In genomic region chr22:29553391-29554224, GRCh38 we compare ENCODE assay signal across 1 cellular context.
A peak's percentile ranks its signal among the peaks of the same experiment; 100 is the strongest.
TF ChIP-seq lines count a peak whose summit lies in the region.

THOC5 (minus strand) TSS chr22:29553757; CDS start chr22:29549147, 4,610 bp downstream.

TF ChIP-seq in HepG2, 621 proteins besides CTCF, POLR2A, EP300 and RAD21 (continued from another document and continues in another):
- TF ChIP-seq ETS1 (CRISPR knock-in tag; IDR thresholded peaks at IDR 0.05) (no peak), ARNT2 (CRISPR knock-in tag; IDR thresholded peaks at IDR 0.05; ENCODE audit: low read depth) (peak; percentile 34; the same call in 1 of the 2 replicates), ZNF260 (CRISPR knock-in tag; IDR thresholded peaks at IDR 0.05; ENCODE audit: borderline replicate concordance, low read depth) (no peak), SMAD1 (CRISPR knock-in tag; IDR thresholded peaks at IDR 0.05; ENCODE audit: borderline replicate concordance, low read depth) (peak; percentile 82; the same call in 1 of the 2 replicates), KAT8 (CRISPR knock-in tag; IDR thresholded peaks at IDR 0.05) (peak; percentile 98), ZBTB3 (CRISPR knock-in tag; IDR thresholded peaks at IDR 0.05; ENCODE audit: borderline replicate concordance, low read depth) (peak; percentile 84; the same call in 1 of the 2 replicates), ZNF446 (CRISPR knock-in tag; IDR thresholded peaks at IDR 0.05) (no peak), TRIM24 (CRISPR knock-in tag; IDR thresholded peaks at IDR 0.05) (no peak), ZBTB37 (CRISPR knock-in tag; IDR thresholded peaks at IDR 0.05) (no peak), ZNF777 (CRISPR knock-in tag; IDR thresholded peaks at IDR 0.05) (no peak; the same call in 1 of the 2 replicates), ZNF460 (CRISPR knock-in tag; IDR thresholded peaks at IDR 0.05; ENCODE audit: borderline replicate concordance) (no peak; the same call in 1 of the 2 replicates), TFAP4 (IDR thresholded peaks at IDR 0.05; ENCODE audit: borderline replicate concordance, low read depth) (peak; percentile 13; the same call in 1 of the 2 replicates), UBTF (CRISPR knock-in tag; IDR thresholded peaks at IDR 0.05) (peak; percentile 77), ZNF12 (CRISPR knock-in tag; IDR thresholded peaks at IDR 0.05) (peak; percentile 32; the same call in 1 of the 2 replicates), ZNF276 (CRISPR knock-in tag; IDR thresholded peaks at IDR 0.05; ENCODE audit: low read depth) (0 out of 2 replicates have a peak, but pooled peaks have one; percentile 14), ZNF652 (CRISPR knock-in tag; IDR thresholded peaks at IDR 0.05; ENCODE audit: borderline replicate concordance, low read depth) (no peak), ZBTB49 (CRISPR knock-in tag; IDR thresholded peaks at IDR 0.05; ENCODE audit: borderline replicate concordance) (no peak), RFX1 (IDR thresholded peaks at IDR 0.05) (no peak), ZNF670 (CRISPR knock-in tag; IDR thresholded peaks at IDR 0.05; ENCODE audit: borderline replicate concordance) (peak; percentile 90; the same call in 1 of the 2 replicates), RORA (CRISPR knock-in tag; IDR thresholded peaks at IDR 0.05) (no peak), JDP2 (CRISPR knock-in tag; IDR thresholded peaks at IDR 0.05; ENCODE audit: borderline replicate concordance) (no peak), SOX13 (IDR thresholded peaks at IDR 0.05) (peak; percentile 10; the same call in 1 of the 2 replicates), SOX13 (CRISPR knock-in tag; conservative IDR thresholded peaks at IDR 0.05 in 1 of 2, IDR thresholded peaks at IDR 0.05 in 1 of 2) (peak in 1 of 2 experiments; percentile 58; a peak in 2 of 4 replicates), FOXK2 (IDR thresholded peaks at IDR 0.05) (peak; percentile 90), SALL1 (CRISPR knock-in tag; IDR thresholded peaks at IDR 0.05) (peak; percentile 92), PRDM15 (CRISPR knock-in tag; IDR thresholded peaks at IDR 0.05) (no peak), MYNN (CRISPR knock-in tag; IDR thresholded peaks at IDR 0.05; ENCODE audit: low read depth) (no peak), ARID5B (CRISPR knock-in tag; IDR thresholded peaks at IDR 0.05) (peak; percentile 65), KLF15 (CRISPR knock-in tag; IDR thresholded peaks at IDR 0.05; ENCODE audit: borderline replicate concordance) (no peak), NCOR1 (IDR thresholded peaks at IDR 0.05; ENCODE audit: borderline replicate concordance, low read length) (no peak), ZHX1 (CRISPR knock-in tag; IDR thresholded peaks at IDR 0.05; ENCODE audit: low read depth) (no peak), TEAD3 (CRISPR knock-in tag; optimal IDR thresholded peaks at IDR 0.05; ENCODE audit: borderline replicate concordance) (peak; percentile 38), ZNF546 (CRISPR knock-in tag; conservative IDR thresholded peaks at IDR 0.05) (no peak), RBM39 (IDR thresholded peaks at IDR 0.05; ENCODE audit: low read depth, low read length, poor library complexity, severe bottlenecking) (peak; percentile 50), ZNF121 (CRISPR knock-in tag; IDR thresholded peaks at IDR 0.05) (no peak), ZNF619 (CRISPR knock-in tag; IDR thresholded peaks at IDR 0.05) (no peak), CREB1 (IDR thresholded peaks at IDR 0.05) (no peak), CREB1 (CRISPR knock-in tag; IDR thresholded peaks at IDR 0.05) (peak; percentile 70), KDM5B (CRISPR knock-in tag; IDR thresholded peaks at IDR 0.05; ENCODE audit: borderline replicate concordance) (no peak; the same call in 1 of the 2 replicates), ISX (CRISPR knock-in tag; conservative IDR thresholded peaks at IDR 0.05) (no peak), SP2 (CRISPR knock-in tag; IDR thresholded peaks at IDR 0.05) (peak; percentile 62; the same call in 1 of the 2 replicates)
